In genomic region chr12:124469193-124469888, GRCh38 we compare ENCODE assay signal across 8 cellular contexts.
DNase-seq lines count a peak whose midpoint lies in the region; ATAC-seq and TF ChIP-seq lines count a peak whose summit lies in the region.

No MANE protein-coding gene starts in this region.

- intact Hi-C loops in heart right ventricle (cut with DNase I), result no loop called here

- peaks cover 28% of the 10 kb centered on the region for H3K4me1 Mint-ChIP-seq in activated naive CD8-positive, alpha-beta T cell treated with anti-CD3 and anti-CD28 coated beads, Interleukin-2, amount 10 ng/mL, durations not matched to agents 7 days and 5 days
- peaks cover 26% of the 10 kb centered on the region for H3K4me1 Mint-ChIP-seq in activated naive CD8-positive, alpha-beta T cell treated with anti-CD3 and anti-CD28 coated beads for 36 hours

- TF ChIP-seq EP300 in tibial nerve (IDR thresholded peaks at IDR 0.05), result no peak

- H3K4me3 ChIP-seq in heart right ventricle (no peak overlapping the region), tibial nerve (no peak overlapping the region)

- TF ChIP-seq POLR2A in tibial nerve (IDR thresholded peaks at IDR 0.05), result no peak

- H3K36me3 Mint-ChIP-seq in activated naive CD8-positive, alpha-beta T cell treated with anti-CD3 and anti-CD28 coated beads, Interleukin-2, amount 10 ng/mL, durations not matched to agents 7 days and 5 days, result peaks cover 70% of the 10 kb centered on the region
- peaks cover 80% of the 10 kb centered on the region for H3K36me3 Mint-ChIP-seq in activated naive CD8-positive, alpha-beta T cell treated with anti-CD3 and anti-CD28 coated beads for 36 hours

- H3K4me1 ChIP-seq in heart right ventricle (peaks cover 6 to 24% (median 16%) of the 10 kb centered on the region in 9 donors), tibial nerve (peaks cover 0 to 19% (median 3%) of the 10 kb centered on the region in 4 donors)

- TF ChIP-seq CTCF in heart right ventricle (IDR thresholded peaks at IDR 0.05) (peak; percentile 36 to 71 (median 62)), tibial nerve (IDR thresholded peaks at IDR 0.05) (peak; percentile 42 to 59 (median 55))

- H3K27ac ChIP-seq in heart right ventricle, result no peak overlapping the region
- no peak overlapping the region for H3K27ac ChIP-seq in tibial nerve

- in situ Hi-C loops in G401 (cut with HindIII; ENCODE audit: low sequenced_read_pairs), result no loop called here

- no peak overlapping the region for H3K4me3 Mint-ChIP-seq in activated naive CD8-positive, alpha-beta T cell treated with anti-CD3 and anti-CD28 coated beads, Interleukin-2, amount 10 ng/mL, durations not matched to agents 7 days and 5 days
- no peak overlapping the region for H3K4me3 Mint-ChIP-seq in activated naive CD8-positive, alpha-beta T cell treated with anti-CD3 and anti-CD28 coated beads for 36 hours

- peaks cover 0 to 31% (median 5%) of the 10 kb centered on the region in 11 donors for H3K9me3 ChIP-seq in heart right ventricle
- peaks cover 0 to 16% (median 4%) of the 10 kb centered on the region in 4 donors for H3K9me3 ChIP-seq in tibial nerve

- peak; percentile 56 for DNase-seq in activated naive CD8-positive, alpha-beta T cell treated with anti-CD3 and anti-CD28 coated beads, Interleukin-2, amount 10 ng/mL, durations not matched to agents 7 days and 5 days
- DNase-seq in activated naive CD8-positive, alpha-beta T cell treated with anti-CD3 and anti-CD28 coated beads for 36 hours, result no peak
- DNase-seq in T1000 (lab: John Stamatoyannopoulos, UW), result peak; percentile 24
- DNase-seq in heart right ventricle, result peak in 1 of 2 donors; percentile 13
- DNase-seq in tibial nerve (ENCODE audit: low spot score in 2 of 2), result no peak
- no peak for DNase-seq in G401 (ENCODE audit: low spot score)
- DNase-seq in NCI-H2107 treated with DMSO at 0.1 percent for 48 hours (lab: John Stamatoyannopoulos, UW; ENCODE audit: unreplicated experiment), result no peak
- DNase-seq in NCI-H1092 treated with DMSO at 0.1 percent for 48 hours (lab: John Stamatoyannopoulos, UW), result no peak

- no peak overlapping the region for H3K27ac Mint-ChIP-seq in activated naive CD8-positive, alpha-beta T cell treated with anti-CD3 and anti-CD28 coated beads, Interleukin-2, amount 10 ng/mL, durations not matched to agents 7 days and 5 days
- H3K27ac Mint-ChIP-seq in activated naive CD8-positive, alpha-beta T cell treated with anti-CD3 and anti-CD28 coated beads for 36 hours, result no peak overlapping the region

- no peaks in the 10 kb centered on the region for H3K27me3 Mint-ChIP-seq in activated naive CD8-positive, alpha-beta T cell treated with anti-CD3 and anti-CD28 coated beads, Interleukin-2, amount 10 ng/mL, durations not matched to agents 7 days and 5 days
- no peaks in the 10 kb centered on the region for H3K27me3 Mint-ChIP-seq in activated naive CD8-positive, alpha-beta T cell treated with anti-CD3 and anti-CD28 coated beads for 36 hours

- no peak for ATAC-seq in activated naive CD8-positive, alpha-beta T cell treated with anti-CD3 and anti-CD28 coated beads, Interleukin-2, amount 10 ng/mL, durations not matched to agents 7 days and 5 days (ENCODE audit: low read depth)
- no peak for ATAC-seq in heart right ventricle

- POLR2A ChIA-PET in activated naive CD8-positive, alpha-beta T cell treated with anti-CD3 and anti-CD28 coated beads, Interleukin-2, amount 10 ng/mL, durations not matched to agents 7 days and 5 days (lab: Charles Lee), result no interaction called here

- H3K27me3 ChIP-seq in heart right ventricle (no peaks in the 10 kb centered on the region), tibial nerve (no peaks in the 10 kb centered on the region)

- WGBS in heart right ventricle, 2 donors, result 78 to 81% methylated on average over 11 of the region's 11 CpGs
- 82 to 83% methylated on average over 11 of the region's 11 CpGs for WGBS in tibial nerve, 2 donors

- peaks cover 19% of the 10 kb centered on the region for H3K9me3 Mint-ChIP-seq in activated naive CD8-positive, alpha-beta T cell treated with anti-CD3 and anti-CD28 coated beads, Interleukin-2, amount 10 ng/mL, durations not matched to agents 7 days and 5 days
- peaks cover 24% of the 10 kb centered on the region for H3K9me3 Mint-ChIP-seq in activated naive CD8-positive, alpha-beta T cell treated with anti-CD3 and anti-CD28 coated beads for 36 hours

- H3K36me3 ChIP-seq in heart right ventricle (peaks cover 0 to 78% (median 46%) of the 10 kb centered on the region in 9 donors), tibial nerve (peaks cover 4 to 78% (median 22%) of the 10 kb centered on the region in 3 donors)

Comparison
In these comparisons a context has a peak if more than half of its experiments do, and no peak if none do; other contexts are left out.
1. DNase-seq: peak in activated naive CD8-positive, alpha-beta T cell treated with anti-CD3 and anti-CD28 coated beads, Interleukin-2, amount 10 ng/mL, durations not matched to agents 7 days and 5 days (single experiment) and T1000 (single experiment); none in activated naive CD8-positive, alpha-beta T cell treated with anti-CD3 and anti-CD28 coated beads for 36 hours (single experiment), tibial nerve (0 of 2), G401 (single experiment), NCI-H2107 treated with DMSO at 0.1 percent for 48 hours (single experiment) and NCI-H1092 treated with DMSO at 0.1 percent for 48 hours (single experiment).